1 cellular context compared by ENCODE assay signal in the genomic region with DNA sequence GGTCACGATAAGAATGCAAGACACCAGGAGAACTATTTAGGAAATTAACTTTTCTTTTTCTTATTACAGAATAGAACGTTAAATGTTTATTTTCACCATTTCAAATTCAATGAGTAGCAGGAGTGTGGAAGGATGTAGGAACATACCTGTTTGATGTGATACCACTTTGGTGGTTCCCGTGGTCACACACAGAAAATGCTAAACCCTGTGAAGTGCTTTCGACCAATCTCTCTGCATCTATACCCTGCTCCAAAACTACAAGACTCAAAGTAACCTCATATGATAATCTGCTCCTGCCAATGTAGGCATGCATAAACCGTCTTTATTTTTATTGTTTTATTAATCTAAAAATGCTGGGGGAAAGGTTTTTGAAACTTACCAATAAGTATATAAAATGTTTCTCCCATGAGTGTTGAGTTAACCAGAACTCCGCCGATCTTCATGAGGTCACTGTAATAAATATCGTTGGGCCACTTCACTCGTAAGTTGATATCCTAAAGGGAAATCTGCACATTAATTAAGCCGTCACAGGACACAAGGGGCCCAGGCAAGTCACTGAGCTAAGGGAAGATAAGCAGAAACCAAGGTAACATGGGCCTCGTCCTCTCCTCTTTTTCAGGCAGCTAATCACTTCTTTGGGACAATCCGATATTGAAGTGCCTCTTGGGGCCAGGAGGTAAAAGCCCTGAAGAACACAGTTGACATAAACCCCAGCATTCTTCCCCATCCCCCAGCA.
TF ChIP-seq lines count a peak whose summit lies in the region.

No MANE protein-coding gene starts in this region.

TF ChIP-seq in HEK293, 187 proteins besides CTCF, POLR2A, EP300 and RAD21 (continued from another document and continues in another):
- TF ChIP-seq, protein P1, sequence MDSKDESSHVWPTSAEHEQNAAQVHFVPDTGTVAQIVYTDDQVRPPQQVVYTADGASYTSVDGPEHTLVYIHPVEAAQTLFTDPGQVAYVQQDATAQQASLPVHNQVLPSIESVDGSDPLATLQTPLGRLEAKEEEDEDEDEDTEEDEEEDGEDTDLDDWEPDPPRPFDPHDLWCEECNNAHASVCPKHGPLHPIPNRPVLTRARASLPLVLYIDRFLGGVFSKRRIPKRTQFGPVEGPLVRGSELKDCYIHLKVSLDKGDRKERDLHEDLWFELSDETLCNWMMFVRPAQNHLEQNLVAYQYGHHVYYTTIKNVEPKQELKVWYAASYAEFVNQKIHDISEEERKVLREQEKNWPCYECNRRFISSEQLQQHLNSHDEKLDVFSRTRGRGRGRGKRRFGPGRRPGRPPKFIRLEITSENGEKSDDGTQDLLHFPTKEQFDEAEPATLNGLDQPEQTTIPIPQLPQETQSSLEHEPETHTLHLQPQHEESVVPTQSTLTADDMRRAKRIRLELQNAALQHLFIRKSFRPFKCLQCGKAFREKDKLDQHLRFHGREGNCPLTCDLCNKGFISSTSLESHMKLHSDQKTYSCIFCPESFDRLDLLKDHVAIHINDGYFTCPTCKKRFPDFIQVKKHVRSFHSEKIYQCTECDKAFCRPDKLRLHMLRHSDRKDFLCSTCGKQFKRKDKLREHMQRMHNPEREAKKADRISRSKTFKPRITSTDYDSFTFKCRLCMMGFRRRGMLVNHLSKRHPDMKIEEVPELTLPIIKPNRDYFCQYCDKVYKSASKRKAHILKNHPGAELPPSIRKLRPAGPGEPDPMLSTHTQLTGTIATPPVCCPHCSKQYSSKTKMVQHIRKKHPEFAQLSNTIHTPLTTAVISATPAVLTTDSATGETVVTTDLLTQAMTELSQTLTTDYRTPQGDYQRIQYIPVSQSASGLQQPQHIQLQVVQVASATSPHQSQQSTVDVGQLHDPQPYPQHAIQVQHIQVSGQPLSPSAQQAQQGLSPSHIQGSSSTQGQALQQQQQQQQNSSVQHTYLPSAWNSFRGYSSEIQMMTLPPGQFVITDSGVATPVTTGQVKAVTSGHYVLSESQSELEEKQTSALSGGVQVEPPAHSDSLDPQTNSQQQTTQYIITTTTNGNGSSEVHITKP (tag by site-specific recombination; IDR thresholded peaks at IDR 0.05): peak; percentile 82
- no peak for TF ChIP-seq ZNF354C (tag by site-specific recombination; IDR thresholded peaks at IDR 0.05; ENCODE audit: borderline replicate concordance, low read depth)
- no peak for TF ChIP-seq ZNF248 (tag by site-specific recombination; IDR thresholded peaks at IDR 0.05)
- TF ChIP-seq ZNF701 (tag by site-specific recombination; IDR thresholded peaks at IDR 0.05): no peak
- TF ChIP-seq ZSCAN23 (tag by site-specific recombination; IDR thresholded peaks at IDR 0.05): peak; percentile 84; the same call in 1 of the 2 replicates
- TF ChIP-seq ZNF239 (tag by site-specific recombination; IDR thresholded peaks at IDR 0.05): no peak
- TF ChIP-seq ZNF660 (tag by site-specific recombination; IDR thresholded peaks at IDR 0.05): no peak; the same call in 1 of the 2 replicates
- TF ChIP-seq ZNF23 (tag by site-specific recombination; IDR thresholded peaks at IDR 0.05; ENCODE audit: borderline replicate concordance): no peak
- TF ChIP-seq ZNF707 (tag by site-specific recombination; IDR thresholded peaks at IDR 0.05): no peak
- TF ChIP-seq ZBTB17 (tag by site-specific recombination; IDR thresholded peaks at IDR 0.05): peak; percentile 79
- TF ChIP-seq, protein P2, sequence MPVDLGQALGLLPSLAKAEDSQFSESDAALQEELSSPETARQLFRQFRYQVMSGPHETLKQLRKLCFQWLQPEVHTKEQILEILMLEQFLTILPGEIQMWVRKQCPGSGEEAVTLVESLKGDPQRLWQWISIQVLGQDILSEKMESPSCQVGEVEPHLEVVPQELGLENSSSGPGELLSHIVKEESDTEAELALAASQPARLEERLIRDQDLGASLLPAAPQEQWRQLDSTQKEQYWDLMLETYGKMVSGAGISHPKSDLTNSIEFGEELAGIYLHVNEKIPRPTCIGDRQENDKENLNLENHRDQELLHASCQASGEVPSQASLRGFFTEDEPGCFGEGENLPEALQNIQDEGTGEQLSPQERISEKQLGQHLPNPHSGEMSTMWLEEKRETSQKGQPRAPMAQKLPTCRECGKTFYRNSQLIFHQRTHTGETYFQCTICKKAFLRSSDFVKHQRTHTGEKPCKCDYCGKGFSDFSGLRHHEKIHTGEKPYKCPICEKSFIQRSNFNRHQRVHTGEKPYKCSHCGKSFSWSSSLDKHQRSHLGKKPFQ (tag by site-specific recombination; IDR thresholded peaks at IDR 0.05): peak; percentile 52; the same call in 1 of the 2 replicates
- TF ChIP-seq, protein P3, sequence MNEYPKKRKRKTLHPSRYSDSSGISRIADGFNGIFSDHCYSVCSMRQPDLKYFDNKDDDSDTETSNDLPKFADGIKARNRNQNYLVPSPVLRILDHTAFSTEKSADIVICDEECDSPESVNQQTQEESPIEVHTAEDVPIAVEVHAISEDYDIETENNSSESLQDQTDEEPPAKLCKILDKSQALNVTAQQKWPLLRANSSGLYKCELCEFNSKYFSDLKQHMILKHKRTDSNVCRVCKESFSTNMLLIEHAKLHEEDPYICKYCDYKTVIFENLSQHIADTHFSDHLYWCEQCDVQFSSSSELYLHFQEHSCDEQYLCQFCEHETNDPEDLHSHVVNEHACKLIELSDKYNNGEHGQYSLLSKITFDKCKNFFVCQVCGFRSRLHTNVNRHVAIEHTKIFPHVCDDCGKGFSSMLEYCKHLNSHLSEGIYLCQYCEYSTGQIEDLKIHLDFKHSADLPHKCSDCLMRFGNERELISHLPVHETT (tag by site-specific recombination; IDR thresholded peaks at IDR 0.05): peak; percentile 81
- peak; percentile 75 for TF ChIP-seq ZBTB21 (tag by site-specific recombination; IDR thresholded peaks at IDR 0.05)
- TF ChIP-seq SCRT1 (tag by site-specific recombination; IDR thresholded peaks at IDR 0.05; ENCODE audit: borderline replicate concordance): no peak
- TF ChIP-seq ZNF184 (tag by site-specific recombination; IDR thresholded peaks at IDR 0.05): 0 out of 2 replicates have a peak, but pooled peaks have one; percentile 38
- peak; percentile 80 for TF ChIP-seq ZNF366 (tag by site-specific recombination; conservative IDR thresholded peaks at IDR 0.05)
- TF ChIP-seq ZNF133 (tag by site-specific recombination; IDR thresholded peaks at IDR 0.05): no peak
- no peak for TF ChIP-seq ZNF48 (tag by site-specific recombination; IDR thresholded peaks at IDR 0.05)
- TF ChIP-seq ZNF629 (tag by site-specific recombination; IDR thresholded peaks at IDR 0.05): peak; percentile 95
- TF ChIP-seq FEZF1 (tag by site-specific recombination; IDR thresholded peaks at IDR 0.05): peak; percentile 80
- peak; percentile 84 for TF ChIP-seq ZXDB (tag by site-specific recombination; IDR thresholded peaks at IDR 0.05)
- TF ChIP-seq ZNF561 (tag by site-specific recombination; IDR thresholded peaks at IDR 0.05; ENCODE audit: borderline replicate concordance): peak; percentile 60; the same call in 1 of the 2 replicates
- TF ChIP-seq ZNF394 (tag by site-specific recombination; IDR thresholded peaks at IDR 0.05; ENCODE audit: borderline replicate concordance): peak; percentile 59; the same call in 1 of the 2 replicates
- TF ChIP-seq, protein P4, sequence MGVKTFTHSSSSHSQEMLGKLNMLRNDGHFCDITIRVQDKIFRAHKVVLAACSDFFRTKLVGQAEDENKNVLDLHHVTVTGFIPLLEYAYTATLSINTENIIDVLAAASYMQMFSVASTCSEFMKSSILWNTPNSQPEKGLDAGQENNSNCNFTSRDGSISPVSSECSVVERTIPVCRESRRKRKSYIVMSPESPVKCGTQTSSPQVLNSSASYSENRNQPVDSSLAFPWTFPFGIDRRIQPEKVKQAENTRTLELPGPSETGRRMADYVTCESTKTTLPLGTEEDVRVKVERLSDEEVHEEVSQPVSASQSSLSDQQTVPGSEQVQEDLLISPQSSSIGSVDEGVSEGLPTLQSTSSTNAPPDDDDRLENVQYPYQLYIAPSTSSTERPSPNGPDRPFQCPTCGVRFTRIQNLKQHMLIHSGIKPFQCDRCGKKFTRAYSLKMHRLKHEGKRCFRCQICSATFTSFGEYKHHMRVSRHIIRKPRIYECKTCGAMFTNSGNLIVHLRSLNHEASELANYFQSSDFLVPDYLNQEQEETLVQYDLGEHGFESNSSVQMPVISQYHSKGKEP (tag by site-specific recombination; IDR thresholded peaks at IDR 0.05): 0 out of 2 replicates have a peak, but pooled peaks have one; percentile 34
- TF ChIP-seq, protein P5, sequence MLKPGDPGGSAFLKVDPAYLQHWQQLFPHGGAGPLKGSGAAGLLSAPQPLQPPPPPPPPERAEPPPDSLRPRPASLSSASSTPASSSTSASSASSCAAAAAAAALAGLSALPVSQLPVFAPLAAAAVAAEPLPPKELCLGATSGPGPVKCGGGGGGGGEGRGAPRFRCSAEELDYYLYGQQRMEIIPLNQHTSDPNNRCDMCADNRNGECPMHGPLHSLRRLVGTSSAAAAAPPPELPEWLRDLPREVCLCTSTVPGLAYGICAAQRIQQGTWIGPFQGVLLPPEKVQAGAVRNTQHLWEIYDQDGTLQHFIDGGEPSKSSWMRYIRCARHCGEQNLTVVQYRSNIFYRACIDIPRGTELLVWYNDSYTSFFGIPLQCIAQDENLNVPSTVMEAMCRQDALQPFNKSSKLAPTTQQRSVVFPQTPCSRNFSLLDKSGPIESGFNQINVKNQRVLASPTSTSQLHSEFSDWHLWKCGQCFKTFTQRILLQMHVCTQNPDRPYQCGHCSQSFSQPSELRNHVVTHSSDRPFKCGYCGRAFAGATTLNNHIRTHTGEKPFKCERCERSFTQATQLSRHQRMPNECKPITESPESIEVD (tag by site-specific recombination; IDR thresholded peaks at IDR 0.05): peak; percentile 78; the same call in 1 of the 2 replicates
- peak; percentile 39 for TF ChIP-seq KLF10 (tag by site-specific recombination; IDR thresholded peaks at IDR 0.05)
- no peak for TF ChIP-seq ZNF560 (tag by site-specific recombination; IDR thresholded peaks at IDR 0.05; ENCODE audit: borderline replicate concordance)
- TF ChIP-seq ZNF600 (tag by site-specific recombination; IDR thresholded peaks at IDR 0.05): peak; percentile 29; the same call in 1 of the 2 replicates
- TF ChIP-seq, protein P6, sequence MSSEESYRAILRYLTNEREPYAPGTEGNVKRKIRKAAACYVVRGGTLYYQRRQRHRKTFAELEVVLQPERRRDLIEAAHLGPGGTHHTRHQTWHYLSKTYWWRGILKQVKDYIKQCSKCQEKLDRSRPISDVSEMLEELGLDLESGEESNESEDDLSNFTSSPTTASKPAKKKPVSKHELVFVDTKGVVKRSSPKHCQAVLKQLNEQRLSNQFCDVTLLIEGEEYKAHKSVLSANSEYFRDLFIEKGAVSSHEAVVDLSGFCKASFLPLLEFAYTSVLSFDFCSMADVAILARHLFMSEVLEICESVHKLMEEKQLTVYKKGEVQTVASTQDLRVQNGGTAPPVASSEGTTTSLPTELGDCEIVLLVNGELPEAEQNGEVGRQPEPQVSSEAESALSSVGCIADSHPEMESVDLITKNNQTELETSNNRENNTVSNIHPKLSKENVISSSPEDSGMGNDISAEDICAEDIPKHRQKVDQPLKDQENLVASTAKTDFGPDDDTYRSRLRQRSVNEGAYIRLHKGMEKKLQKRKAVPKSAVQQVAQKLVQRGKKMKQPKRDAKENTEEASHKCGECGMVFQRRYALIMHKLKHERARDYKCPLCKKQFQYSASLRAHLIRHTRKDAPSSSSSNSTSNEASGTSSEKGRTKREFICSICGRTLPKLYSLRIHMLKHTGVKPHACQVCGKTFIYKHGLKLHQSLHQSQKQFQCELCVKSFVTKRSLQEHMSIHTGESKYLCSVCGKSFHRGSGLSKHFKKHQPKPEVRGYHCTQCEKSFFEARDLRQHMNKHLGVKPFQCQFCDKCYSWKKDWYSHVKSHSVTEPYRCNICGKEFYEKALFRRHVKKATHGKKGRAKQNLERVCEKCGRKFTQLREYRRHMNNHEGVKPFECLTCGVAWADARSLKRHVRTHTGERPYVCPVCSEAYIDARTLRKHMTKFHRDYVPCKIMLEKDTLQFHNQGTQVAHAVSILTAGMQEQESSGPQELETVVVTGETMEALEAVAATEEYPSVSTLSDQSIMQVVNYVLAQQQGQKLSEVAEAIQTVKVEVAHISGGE (tag by site-specific recombination; conservative IDR thresholded peaks at IDR 0.05; ENCODE audit: low read depth): no peak
- TF ChIP-seq, protein P7, sequence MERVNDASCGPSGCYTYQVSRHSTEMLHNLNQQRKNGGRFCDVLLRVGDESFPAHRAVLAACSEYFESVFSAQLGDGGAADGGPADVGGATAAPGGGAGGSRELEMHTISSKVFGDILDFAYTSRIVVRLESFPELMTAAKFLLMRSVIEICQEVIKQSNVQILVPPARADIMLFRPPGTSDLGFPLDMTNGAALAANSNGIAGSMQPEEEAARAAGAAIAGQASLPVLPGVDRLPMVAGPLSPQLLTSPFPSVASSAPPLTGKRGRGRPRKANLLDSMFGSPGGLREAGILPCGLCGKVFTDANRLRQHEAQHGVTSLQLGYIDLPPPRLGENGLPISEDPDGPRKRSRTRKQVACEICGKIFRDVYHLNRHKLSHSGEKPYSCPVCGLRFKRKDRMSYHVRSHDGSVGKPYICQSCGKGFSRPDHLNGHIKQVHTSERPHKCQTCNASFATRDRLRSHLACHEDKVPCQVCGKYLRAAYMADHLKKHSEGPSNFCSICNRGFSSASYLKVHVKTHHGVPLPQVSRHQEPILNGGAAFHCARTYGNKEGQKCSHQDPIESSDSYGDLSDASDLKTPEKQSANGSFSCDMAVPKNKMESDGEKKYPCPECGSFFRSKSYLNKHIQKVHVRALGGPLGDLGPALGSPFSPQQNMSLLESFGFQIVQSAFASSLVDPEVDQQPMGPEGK (tag by site-specific recombination; IDR thresholded peaks at IDR 0.05): peak; percentile 78
- no peak for TF ChIP-seq SCRT2 (tag by site-specific recombination; IDR thresholded peaks at IDR 0.05)
- TF ChIP-seq ZBTB8A (tag by site-specific recombination; IDR thresholded peaks at IDR 0.05): no peak
- no peak for TF ChIP-seq BCL11B (tag by site-specific recombination; IDR thresholded peaks at IDR 0.05; ENCODE audit: low read depth)
- TF ChIP-seq TRIM28 (IDR thresholded peaks at IDR 0.05; ENCODE audit: borderline replicate concordance, low read length): peak; percentile 61; the same call in 1 of the 2 replicates
- TF ChIP-seq ZNF585B (tag by site-specific recombination; IDR thresholded peaks at IDR 0.05): no peak
- no peak for TF ChIP-seq ZNF155 (tag by site-specific recombination; IDR thresholded peaks at IDR 0.05)
- TF ChIP-seq, protein P8, sequence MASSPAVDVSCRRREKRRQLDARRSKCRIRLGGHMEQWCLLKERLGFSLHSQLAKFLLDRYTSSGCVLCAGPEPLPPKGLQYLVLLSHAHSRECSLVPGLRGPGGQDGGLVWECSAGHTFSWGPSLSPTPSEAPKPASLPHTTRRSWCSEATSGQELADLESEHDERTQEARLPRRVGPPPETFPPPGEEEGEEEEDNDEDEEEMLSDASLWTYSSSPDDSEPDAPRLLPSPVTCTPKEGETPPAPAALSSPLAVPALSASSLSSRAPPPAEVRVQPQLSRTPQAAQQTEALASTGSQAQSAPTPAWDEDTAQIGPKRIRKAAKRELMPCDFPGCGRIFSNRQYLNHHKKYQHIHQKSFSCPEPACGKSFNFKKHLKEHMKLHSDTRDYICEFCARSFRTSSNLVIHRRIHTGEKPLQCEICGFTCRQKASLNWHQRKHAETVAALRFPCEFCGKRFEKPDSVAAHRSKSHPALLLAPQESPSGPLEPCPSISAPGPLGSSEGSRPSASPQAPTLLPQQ (tag by site-specific recombination; IDR thresholded peaks at IDR 0.05): peak; percentile 86; the same call in 1 of the 2 replicates
- 0 out of 2 replicates have a peak, but pooled peaks have one; percentile 20 for TF ChIP-seq KLF8 (tag by site-specific recombination; IDR thresholded peaks at IDR 0.05)
- TF ChIP-seq ZNF121 (tag by site-specific recombination; IDR thresholded peaks at IDR 0.05): no peak
- TF ChIP-seq ZFP69B (tag by site-specific recombination; IDR thresholded peaks at IDR 0.05): 0 out of 2 replicates have a peak, but pooled peaks have one; percentile 66
- no peak for TF ChIP-seq ZNF202 (tag by site-specific recombination; IDR thresholded peaks at IDR 0.05; ENCODE audit: borderline replicate concordance)
- TF ChIP-seq ZNF16 (tag by site-specific recombination; IDR thresholded peaks at IDR 0.05; ENCODE audit: low read depth): no peak
- TF ChIP-seq SP7 (tag by site-specific recombination; IDR thresholded peaks at IDR 0.05): peak; percentile 89
